ENCODE assay signal across 24 cellular contexts in genomic region chr2:97983134-97983533, GRCh38. TPM values are rescaled to one million over a fixed set of nuclear protein-coding genes. Genes with fewer than 3 reads are reported as not detected.
DNase-seq lines count a peak whose midpoint lies in the region; ATAC-seq and TF ChIP-seq lines count a peak whose summit lies in the region.
"Had no signal": no experiment of that assay in that cellular context is flagged by ENCODE, and none has a peak within 500 bp of the region (broad histone marks: within the 10 kb centered on the region; RNA-seq: fewer than 3 reads in every experiment).

No MANE protein-coding gene starts in this region.

- ATAC-seq in Right ventricle myocardium superior (ENCODE audit: poor library complexity): peak; percentile 48
- peak in 1 of 4 donors; percentile 28 for ATAC-seq in psoas muscle
- ATAC-seq: K562 had no signal

- H3K56ac ChIP-seq in mesendoderm (ENCODE audit: low read length): no peak overlapping the region

- peaks cover 29% of the 10 kb centered on the region for H3K79me1 ChIP-seq in mesendoderm (ENCODE audit: low read length)

- no CpG with 5 or more reads among the region's 6 CpGs for WGBS in mesendoderm (ENCODE audit: extremely low coverage, insufficient coverage, low lambda C conversion rate)
- 78 to 82% (median 80%) methylated on average over 6 of the region's 6 CpGs for WGBS in psoas muscle, 3 donors

- no peak overlapping the region for H2BK15ac ChIP-seq in mesendoderm (replicated peaks; ENCODE audit: low read depth)

- no peak overlapping the region for H4K8ac ChIP-seq in mesendoderm (ENCODE audit: low read depth, low read length)

- intact Hi-C loops in Right ventricle myocardium superior (cut with DNase I): no loop called here
- intact Hi-C loops in cardiac septum (cut with DNase I): no loop called here
- intact Hi-C loops in psoas muscle (cut with DNase I): loop anchor here in 1 of 2 donors (5.0 kb wide), 1 partner anchor 46 kb away; no protein-coding TSS in a partner anchor

- H2BK120ac ChIP-seq in mesendoderm (ENCODE audit: low read depth, low read length): no peak overlapping the region

- H3K36me3 ChIP-seq in duodenal mucosa (ENCODE audit: control insufficient read depth in 1 of 2, insufficient read depth in 2 of 2, low read length in 2 of 2) (no peaks in the 10 kb centered on the region), mesendoderm (ENCODE audit: control insufficient read depth, insufficient read depth, low read length) (no peaks in the 10 kb centered on the region), psoas muscle (ENCODE audit: insufficient read depth in 1 of 2, low read depth in 1 of 2) (no peaks in the 10 kb centered on the region)

- no peak for DNase-seq in Right ventricle myocardium superior
- DNase-seq in cardiac septum (ENCODE audit: low spot score): no peak
- peak; percentile 55 for DNase-seq in mesendoderm
- no peak for DNase-seq in psoas muscle
- no peak for DNase-seq in stimulated activated CD4-positive, alpha-beta T cell treated with anti-CD3 and anti-CD28 coated beads, Interleukin-2, amount 100 ng/mL, for 24 hours
- no peak for DNase-seq in SKM-1 (lab: John Stamatoyannopoulos, UW; ENCODE audit: unreplicated experiment)
- DNase-seq in cerebellar cortex (ENCODE audit: low spot score): no peak
- DNase-seq: CD4-positive, CD25-positive, alpha-beta regulatory T cell; DMS153; DND-41; H7; Kasumi-1; MV-4-11; NCI-H1105 treated with DMSO at 0.1 percent for 48 hours; NCI-H146; NCI-H1930; NCI-H2107; NCI-H446 treated with DMSO at 0.1 percent for 48 hours; NCI-H526; RPMI8226; SHP77 treated with DMSO at 0.1 percent for 48 hours had no signal

- H3K9ac ChIP-seq in duodenal mucosa (ENCODE audit: low read depth in 1 of 2, low read length in 2 of 2) (no peak overlapping the region), mesendoderm (ENCODE audit: low read length) (no peak overlapping the region)
- H3K9ac ChIP-seq: BLaER1 had no signal

- no peak overlapping the region for H2AK5ac ChIP-seq in mesendoderm (ENCODE audit: low read length)

- no peak overlapping the region for H3K23ac ChIP-seq in mesendoderm (ENCODE audit: low read length)

- no peak for TF ChIP-seq CTCF in psoas muscle (IDR thresholded peaks at IDR 0.05)

- no peak overlapping the region for H2BK5ac ChIP-seq in mesendoderm (ENCODE audit: low read length)

- no peak overlapping the region for H3K18ac ChIP-seq in mesendoderm (ENCODE audit: low read length)

- H3K27me3 ChIP-seq in duodenal mucosa (ENCODE audit: control insufficient read depth in 1 of 2, insufficient read depth in 2 of 2, low read length in 2 of 2): no peaks in the 10 kb centered on the region
- H3K27me3 ChIP-seq in mesendoderm (ENCODE audit: insufficient read depth, low read length, poor library complexity): no peaks in the 10 kb centered on the region
- no peaks in the 10 kb centered on the region for H3K27me3 ChIP-seq in psoas muscle (ENCODE audit: insufficient read depth in 3 of 3, low read length in 2 of 3)
- H3K27me3 ChIP-seq: BLaER1 had no signal

- H3K27ac ChIP-seq in duodenal mucosa (ENCODE audit: low read depth, low read length) (no peak overlapping the region), mesendoderm (ENCODE audit: low read depth, low read length) (no peak overlapping the region), psoas muscle (peak overlapping the region; percentile 31)
- H3K27ac ChIP-seq: BLaER1 had no signal

- peaks cover 24% of the 10 kb centered on the region for H3K79me2 ChIP-seq in mesendoderm (ENCODE audit: control insufficient read depth, insufficient read depth, low read length)

- H3K4me1 ChIP-seq in duodenal mucosa (ENCODE audit: control insufficient read depth in 1 of 2, insufficient read depth in 2 of 2, low read length in 2 of 2) (peaks cover 10 to 21% of the 10 kb centered on the region in 2 donors), mesendoderm (ENCODE audit: control insufficient read depth, low read depth, low read length) (peaks cover 6% of the 10 kb centered on the region), psoas muscle (peaks cover 46% of the 10 kb centered on the region)
- H3K4me1 ChIP-seq: BLaER1 had no signal

- no peak overlapping the region for H3K4ac ChIP-seq in mesendoderm (ENCODE audit: low read depth, low read length)

- H3K4me3 ChIP-seq in duodenal mucosa (ENCODE audit: low read depth in 1 of 2, low read length in 2 of 2) (peak overlapping the region; percentile 36 to 48), mesendoderm (ENCODE audit: low read length) (no peak overlapping the region), psoas muscle (no peak overlapping the region)
- H3K4me3 ChIP-seq: BLaER1, K562 had no signal

- no peak overlapping the region for H4K5ac ChIP-seq in mesendoderm (ENCODE audit: low read length)

- peaks cover 1 to 12% of the 10 kb centered on the region in 2 donors for H3K9me3 ChIP-seq in duodenal mucosa (ENCODE audit: control insufficient read depth in 1 of 2, low read length in 2 of 2)
- H3K9me3 ChIP-seq in psoas muscle: peaks cover 12% of the 10 kb centered on the region

- no peak overlapping the region for H3K4me2 ChIP-seq in mesendoderm (ENCODE audit: low read length)
- H3K4me2 ChIP-seq: BLaER1 had no signal

RNA-seq across cellular contexts. Expression of gene TMEM131, which starts 12.6 kb away (rescaled TPM):
- total RNA-seq in Right ventricle myocardium superior (26.7 TPM), cardiac septum (28.6 TPM), psoas muscle (10 to 100 TPM; 20.1 to 33.3 (median 27.0) TPM)
- polyA plus RNA-seq in mesendoderm (2013, experiment 1 of 2): 24.4 TPM
- 22.9 TPM for polyA plus RNA-seq in mesendoderm (2013, experiment 2 of 2)
- 10 to 100 TPM in 1 of 3 donors, 1 to 10 TPM in 2; 7.7 to 16.3 (median 7.8) TPM for polyA plus RNA-seq in psoas muscle

Comparison
In these comparisons a context has a peak if more than half of its experiments do, and no peak if none do; other contexts are left out.
1. H3K4me3 ChIP-seq: peak in duodenal mucosa (2 of 2); none in mesendoderm (single experiment) and psoas muscle (single experiment).